In genomic region chr19:47430041-47430802, GRCh38 we compare ENCODE assay signal across 1 cellular context.
A peak's percentile ranks its signal among the peaks of the same experiment; 100 is the strongest.
TF ChIP-seq lines count a peak whose summit lies in the region.

No MANE protein-coding gene starts in this region.

TF ChIP-seq in HepG2, 621 proteins besides CTCF, POLR2A, EP300 and RAD21 (continued from another document and continues in another):
- TF ChIP-seq FOSL1 (CRISPR knock-in tag; IDR thresholded peaks at IDR 0.05; ENCODE audit: borderline replicate concordance) (no peak), IKZF4 (CRISPR knock-in tag; IDR thresholded peaks at IDR 0.05; ENCODE audit: borderline replicate concordance, low read depth, not compliant biosample characterization) (no peak), ZNF24 (IDR thresholded peaks at IDR 0.05) (no peak), ZNF605 (CRISPR knock-in tag; IDR thresholded peaks at IDR 0.05) (peak; percentile 72), PAXIP1 (CRISPR knock-in tag; conservative IDR thresholded peaks at IDR 0.05) (peak; percentile 38; the same call in 1 of the 2 replicates), ZNF275 (CRISPR knock-in tag; IDR thresholded peaks at IDR 0.05; ENCODE audit: borderline replicate concordance) (peak; percentile 69; the same call in 1 of the 2 replicates), XRCC5 (optimal IDR thresholded peaks at IDR 0.05; ENCODE audit: low read length) (no peak), PRMT3 (CRISPR knock-in tag; IDR thresholded peaks at IDR 0.05; ENCODE audit: borderline replicate concordance, low read depth) (0 out of 2 replicates have a peak, but pooled peaks have one; percentile 48), ZNF510 (CRISPR knock-in tag; IDR thresholded peaks at IDR 0.05; ENCODE audit: low read depth) (0 out of 2 replicates have a peak, but pooled peaks have one; percentile 43), NR0B2 (CRISPR knock-in tag; IDR thresholded peaks at IDR 0.05) (0 out of 2 replicates have a peak, but pooled peaks have one; percentile 37), ZNF280B (CRISPR knock-in tag; IDR thresholded peaks at IDR 0.05; ENCODE audit: borderline replicate concordance) (0 out of 2 replicates have a peak, but pooled peaks have one; percentile 66), MNT (IDR thresholded peaks at IDR 0.05) (no peak), ZNF274 (CRISPR knock-in tag; IDR thresholded peaks at IDR 0.05) (peak; percentile 91), HOXD1 (CRISPR knock-in tag; IDR thresholded peaks at IDR 0.05) (0 out of 2 replicates have a peak, but pooled peaks have one; percentile 29), ZNF770 (CRISPR knock-in tag; IDR thresholded peaks at IDR 0.05) (0 out of 2 replicates have a peak, but pooled peaks have one; percentile 30), AKNA (CRISPR knock-in tag; IDR thresholded peaks at IDR 0.05; ENCODE audit: borderline replicate concordance) (no peak), KDM3A (CRISPR knock-in tag; IDR thresholded peaks at IDR 0.05; ENCODE audit: low read depth) (peak; percentile 70; the same call in 1 of the 2 replicates), ZNF615 (CRISPR knock-in tag; IDR thresholded peaks at IDR 0.05; ENCODE audit: borderline replicate concordance) (no peak), ZNF772 (CRISPR knock-in tag; IDR thresholded peaks at IDR 0.05) (peak; percentile 87), SOX6 (IDR thresholded peaks at IDR 0.05) (no peak), SOX6 (CRISPR knock-in tag; IDR thresholded peaks at IDR 0.05) (peak; percentile 44; the same call in 1 of the 2 replicates), YEATS2 (CRISPR knock-in tag; IDR thresholded peaks at IDR 0.05; ENCODE audit: borderline replicate concordance) (peak; percentile 46; the same call in 1 of the 2 replicates), KAT7 (CRISPR knock-in tag; IDR thresholded peaks at IDR 0.05; ENCODE audit: borderline replicate concordance) (no peak), TMF1 (CRISPR knock-in tag; IDR thresholded peaks at IDR 0.05; ENCODE audit: low read depth) (peak; percentile 63; the same call in 1 of the 2 replicates), ZNF619 (CRISPR knock-in tag; IDR thresholded peaks at IDR 0.05) (no peak), ZNF563 (CRISPR knock-in tag; IDR thresholded peaks at IDR 0.05) (peak; percentile 94), ZNF883 (CRISPR knock-in tag; IDR thresholded peaks at IDR 0.05; ENCODE audit: not compliant biosample characterization) (peak; percentile 55), ZFP1 (CRISPR knock-in tag; IDR thresholded peaks at IDR 0.05) (no peak), HIC2 (CRISPR knock-in tag; IDR thresholded peaks at IDR 0.05; ENCODE audit: low read depth) (0 out of 2 replicates have a peak, but pooled peaks have one; percentile 40), ZNF446 (CRISPR knock-in tag; IDR thresholded peaks at IDR 0.05) (peak; percentile 93; the same call in 1 of the 2 replicates), NFATC3 (CRISPR knock-in tag; IDR thresholded peaks at IDR 0.05) (no peak), NKX3-1 (CRISPR knock-in tag; IDR thresholded peaks at IDR 0.05) (no peak), MATR3 (CRISPR knock-in tag; IDR thresholded peaks at IDR 0.05) (no peak), ZNF552 (CRISPR knock-in tag; IDR thresholded peaks at IDR 0.05; ENCODE audit: borderline replicate concordance) (peak; percentile 81; the same call in 1 of the 2 replicates), ZNF160 (CRISPR knock-in tag; IDR thresholded peaks at IDR 0.05) (peak; percentile 80; the same call in 1 of the 2 replicates), SRSF1 (optimal IDR thresholded peaks at IDR 0.05; ENCODE audit: low read depth, low read length) (peak; percentile 17), HOXA3 (CRISPR knock-in tag; IDR thresholded peaks at IDR 0.05) (peak; percentile 82), ZNF512B (CRISPR knock-in tag; IDR thresholded peaks at IDR 0.05; ENCODE audit: borderline replicate concordance) (no peak)
